ENCODE assay signal across 8 cellular contexts in the genomic region with DNA sequence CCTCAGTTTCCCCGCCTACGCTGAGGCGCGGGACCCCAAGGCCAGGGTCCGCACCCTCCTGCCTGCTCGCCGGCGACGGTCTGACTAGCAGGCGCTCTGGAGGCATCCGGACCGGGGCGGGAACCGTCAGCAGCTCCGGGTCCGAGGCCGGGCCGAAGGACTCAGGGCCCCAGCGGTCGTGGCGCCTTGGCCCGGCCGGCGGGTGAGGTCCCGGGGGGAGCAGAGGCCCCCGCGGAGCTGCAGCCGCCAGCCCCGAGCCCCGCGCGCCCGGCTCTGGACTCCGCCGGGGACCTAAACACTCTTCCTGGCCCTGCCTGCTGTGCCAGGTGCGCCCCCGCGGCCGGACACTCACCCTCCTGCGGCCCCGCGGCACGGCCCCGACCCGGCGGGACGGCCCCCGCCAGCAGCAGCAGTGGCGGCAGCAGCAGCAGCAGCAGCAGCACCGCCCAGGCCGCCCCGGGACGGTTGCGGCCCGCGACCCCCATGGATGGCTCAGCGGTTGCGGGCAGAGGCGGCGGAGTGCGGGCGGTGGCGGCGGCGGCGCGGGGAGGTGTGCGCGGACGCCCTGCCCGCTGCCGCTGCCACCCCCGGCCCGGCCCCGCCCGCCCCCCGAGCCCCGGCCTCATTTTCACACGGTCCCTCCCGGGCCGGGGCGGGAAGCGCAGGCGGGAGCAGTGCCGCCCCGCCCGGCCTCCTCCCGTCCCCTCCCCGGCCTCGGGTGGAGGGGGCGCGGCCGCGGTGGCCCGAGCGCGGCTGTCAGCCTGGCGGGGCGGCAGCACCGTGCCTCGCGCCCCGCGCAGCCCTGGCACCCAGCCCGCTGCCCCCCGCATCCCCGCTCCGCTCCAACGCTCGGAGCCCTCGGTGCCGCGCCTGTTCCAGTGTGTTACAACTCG. TPM values are rescaled to one million over a fixed set of nuclear protein-coding genes. Genes with fewer than 3 reads are reported as not detected.
DNase-seq lines count a peak whose midpoint lies in the region; ATAC-seq and TF ChIP-seq lines count a peak whose summit lies in the region.
"Had no signal": no experiment of that assay in that cellular context is flagged by ENCODE, and none has a peak within 500 bp of the region (broad histone marks: within the 10 kb centered on the region; RNA-seq: fewer than 3 reads in every experiment).

A gene (minus strand): TSS at position 556 of the 893 bp plus-strand sequence. CDS start 71 bp downstream, at position 485.

- H3K27ac Mint-ChIP-seq in stimulated activated naive CD8-positive, alpha-beta T cell treated with anti-CD3 and anti-CD28 coated beads, Interleukin-15, Interleukin-2, amounts not matched to agents 100 ng/mL and 50 ng/mL, for 24 hours, result no peak within 1 kb of the TSS

- no peaks in the 10 kb centered on the region for H3K9me3 Mint-ChIP-seq in stimulated activated naive CD8-positive, alpha-beta T cell treated with anti-CD3 and anti-CD28 coated beads, Interleukin-15, Interleukin-2, amounts not matched to agents 100 ng/mL and 50 ng/mL, for 24 hours

- ATAC-seq in GM19467 (IDR thresholded peaks at IDR 0.05; ENCODE audit: unreplicated experiment) (no peak), HG02981 (IDR thresholded peaks at IDR 0.05; ENCODE audit: unreplicated experiment) (no peak)
- ATAC-seq: K562 had no signal

- DNase-seq in HAP-1 (ENCODE audit: low spot score in 2 of 2) (peak in 1 of 2 experiments; percentile 40), ascending aorta (ENCODE audit: low spot score in 2 of 2) (no peak), iPS-NIHi7 (ENCODE audit: extremely low spot score) (peak; percentile 50), posterior vena cava (ENCODE audit: low spot score) (no peak)

- H3K27ac ChIP-seq in ascending aorta, result no peak within 1 kb of the TSS

- intact Hi-C loops in ascending aorta (cut with DNase I) (no loop called here), posterior vena cava (cut with DNase I) (no loop called here)

- peaks cover 61% of the 10 kb centered on the region for H3K27me3 Mint-ChIP-seq in stimulated activated naive CD8-positive, alpha-beta T cell treated with anti-CD3 and anti-CD28 coated beads, Interleukin-15, Interleukin-2, amounts not matched to agents 100 ng/mL and 50 ng/mL, for 24 hours

- H3K27me3 ChIP-seq in HAP-1 (ENCODE audit: low read depth), result no peaks in the 10 kb centered on the region
- H3K27me3 ChIP-seq in ascending aorta, result no peaks in the 10 kb centered on the region

- H3K4me3 Mint-ChIP-seq in stimulated activated naive CD8-positive, alpha-beta T cell treated with anti-CD3 and anti-CD28 coated beads, Interleukin-15, Interleukin-2, amounts not matched to agents 100 ng/mL and 50 ng/mL, for 24 hours, result peak within 1 kb of the TSS; percentile 27

- H3K4me1 Mint-ChIP-seq in stimulated activated naive CD8-positive, alpha-beta T cell treated with anti-CD3 and anti-CD28 coated beads, Interleukin-15, Interleukin-2, amounts not matched to agents 100 ng/mL and 50 ng/mL, for 24 hours (ENCODE audit: low read depth), result peaks cover 4% of the 10 kb centered on the region

- in situ Hi-C loops in HAP-1 (cut with MboI; ENCODE audit: low sequenced_read_pairs), result no loop called here

- H3K9me3 ChIP-seq in HAP-1, result no peaks in the 10 kb centered on the region
- H3K9me3 ChIP-seq in ascending aorta, result no peaks in the 10 kb centered on the region

- no peaks in the 10 kb centered on the region for H3K36me3 Mint-ChIP-seq in stimulated activated naive CD8-positive, alpha-beta T cell treated with anti-CD3 and anti-CD28 coated beads, Interleukin-15, Interleukin-2, amounts not matched to agents 100 ng/mL and 50 ng/mL, for 24 hours (ENCODE audit: low read depth)

- H3K4me1 ChIP-seq in HAP-1, result peaks cover 25% of the 10 kb centered on the region
- no peaks in the 10 kb centered on the region for H3K4me1 ChIP-seq in ascending aorta

- H3K4me3 ChIP-seq in HAP-1, result peak within 1 kb of the TSS; percentile 6; the same call in 1 of the 2 replicates
- H3K4me3 ChIP-seq in ascending aorta, result peak within 1 kb of the TSS; percentile 64 to 68
- H3K4me3 ChIP-seq: K562 had no signal

- no peak for TF ChIP-seq CTCF in ascending aorta (IDR thresholded peaks at IDR 0.05)

- H3K36me3 ChIP-seq in HAP-1 (replicated peaks) (no peaks in the 10 kb centered on the region), ascending aorta (no peaks in the 10 kb centered on the region)

RNA-seq across cellular contexts. Expression of the gene that starts here (rescaled TPM):
- total RNA-seq in ascending aorta (1.1 TPM), posterior vena cava (1 to 10 TPM; 2.5 to 7.4 TPM)
